11 cellular contexts compared by ENCODE assay signal in the genomic region with DNA sequence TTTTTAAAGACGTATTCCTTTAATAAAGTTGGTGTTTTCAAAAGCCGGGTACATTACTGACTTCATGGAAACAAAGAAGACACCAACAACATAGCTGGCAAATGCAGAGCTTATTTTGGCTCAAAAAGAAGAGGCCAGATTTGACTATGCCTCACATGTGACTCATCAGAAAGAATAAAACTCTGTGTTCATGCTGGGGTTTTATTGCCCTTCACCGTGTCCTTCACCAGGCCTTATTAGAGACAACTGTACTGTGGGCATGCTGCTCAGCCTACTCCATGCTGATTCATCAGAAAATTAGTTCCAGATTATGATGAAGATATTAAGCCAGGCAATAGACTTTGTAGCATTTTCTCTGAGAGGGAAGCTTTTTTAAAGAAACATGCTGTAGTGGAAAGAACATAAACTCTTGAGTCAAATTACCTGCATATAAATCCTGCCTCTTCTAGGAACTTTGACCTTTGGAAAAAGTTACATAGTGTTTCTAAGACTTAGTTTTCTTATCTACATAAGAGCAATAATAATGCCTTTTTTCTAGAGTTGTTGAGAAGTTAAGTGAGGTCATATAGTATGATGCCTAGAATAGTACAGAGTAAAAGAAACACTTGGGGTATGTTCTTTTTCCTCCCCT.
A peak's percentile ranks its signal among the peaks of the same experiment; 100 is the strongest.
DNase-seq lines count a peak whose midpoint lies in the region; ATAC-seq and TF ChIP-seq lines count a peak whose summit lies in the region.
"Had no signal": no experiment of that assay in that cellular context is flagged by ENCODE, and none has a peak within 500 bp of the region (broad histone marks: within the 10 kb centered on the region; RNA-seq: fewer than 3 reads in every experiment).

No MANE protein-coding gene starts in this region.

- H3K27me3 ChIP-seq in left ventricle myocardium inferior (ENCODE audit: low read depth) (no peaks in the 10 kb centered on the region), thoracic aorta (replicated peaks; ENCODE audit: insufficient read depth) (no peaks in the 10 kb centered on the region)
- H3K27me3 ChIP-seq: pancreas had no signal

- no peaks in the 10 kb centered on the region for H3K4me1 ChIP-seq in left ventricle myocardium inferior
- peaks cover 19 to 55% of the 10 kb centered on the region in 2 donors for H3K4me1 ChIP-seq in thoracic aorta (ENCODE audit: control insufficient read depth in 1 of 2, low read depth in 2 of 2)
- H3K4me1 ChIP-seq: pancreas had no signal

- in situ Hi-C loops in astrocyte of the spinal cord (cut with HindIII; ENCODE audit: low sequenced_read_pairs) = no loop called here

- H3K9me3 ChIP-seq in left ventricle myocardium inferior (replicated peaks) (no peaks in the 10 kb centered on the region), thoracic aorta (no peaks in the 10 kb centered on the region)
- H3K9me3 ChIP-seq: pancreas had no signal

- DNase-seq in HT1080 (ENCODE audit: low read depth) (peak; percentile 93), astrocyte of the spinal cord (ENCODE audit: low read depth, low spot score) (peak; percentile 96), left ventricle myocardium inferior (no peak), thoracic aorta (ENCODE audit: low spot score) (peak; percentile 9), ureter (ENCODE audit: low spot score) (no peak), NCI-H345 treated with DMSO at 0.1 percent for 48 hours (lab: John Stamatoyannopoulos, UW; ENCODE audit: unreplicated experiment) (no peak), SIG-M5 treated with dmso at 0.1 percent for 504 hours (lab: John Stamatoyannopoulos, UW; ENCODE audit: unreplicated experiment) (no peak)
- DNase-seq: NCI-H2171 treated with DMSO at 0.1 percent for 48 hours, pancreas had no signal

- intact Hi-C loops in left ventricle myocardium inferior (cut with micrococcal nuclease) = no loop called here

- ATAC-seq in thoracic aorta (ENCODE audit: insufficient number of reproducible peaks, low FRiP score, low read depth) = peak; percentile 46

- H3K4me3 ChIP-seq in astrocyte of the spinal cord (ENCODE audit: low read depth, low read length) (no peak overlapping the region), left ventricle myocardium inferior (no peak overlapping the region), thoracic aorta (no peak overlapping the region)
- H3K4me3 ChIP-seq: pancreas had no signal

- H3K36me3 ChIP-seq in left ventricle myocardium inferior (no peaks in the 10 kb centered on the region), thoracic aorta (no peaks in the 10 kb centered on the region)
- H3K36me3 ChIP-seq: pancreas had no signal

- no peak for TF ChIP-seq CTCF in astrocyte of the spinal cord (IDR thresholded peaks at IDR 0.05; ENCODE audit: low read depth, low read length)
- TF ChIP-seq CTCF in left ventricle myocardium inferior (IDR thresholded peaks at IDR 0.05; ENCODE audit: borderline replicate concordance) = no peak
- no peak for TF ChIP-seq CTCF in thoracic aorta (IDR thresholded peaks at IDR 0.05)

- H3K27ac ChIP-seq in left ventricle myocardium inferior (replicated peaks) = peak overlapping the region; percentile 25
- peak overlapping the region in 1 of 2 donors; percentile 58 for H3K27ac ChIP-seq in thoracic aorta
- H3K27ac ChIP-seq: HL-60, pancreas, VCaP had no signal

Comparison
In these comparisons a context has a peak if more than half of its experiments do, and no peak if none do; other contexts are left out.
1. DNase-seq: peak in HT1080 (single experiment), astrocyte of the spinal cord (single experiment) and thoracic aorta (single experiment); none in left ventricle myocardium inferior (single experiment), ureter (single experiment), NCI-H345 treated with DMSO at 0.1 percent for 48 hours (single experiment) and SIG-M5 treated with dmso at 0.1 percent for 504 hours (single experiment).